In the genomic region with DNA sequence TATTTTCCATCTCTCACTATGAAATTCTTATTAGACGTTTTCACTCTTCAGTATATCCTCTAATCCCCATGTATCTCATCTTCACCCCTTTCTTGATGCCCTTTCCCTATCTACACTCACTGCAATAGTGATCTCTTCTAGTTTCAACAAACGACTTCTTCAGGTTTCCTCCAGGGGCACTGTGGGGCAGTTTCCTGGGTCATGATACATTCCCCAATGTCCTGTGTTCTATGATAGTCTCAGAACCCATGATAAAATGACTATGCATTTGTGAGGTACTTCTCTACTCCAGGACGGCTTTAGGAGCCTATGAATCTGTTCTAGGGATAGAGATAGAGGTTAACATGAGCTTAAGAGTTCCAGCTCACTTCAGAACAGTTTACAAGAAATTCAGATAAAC, we compare ENCODE assay signal across 8 cellular contexts.
DNase-seq lines count a peak whose midpoint lies in the region; ATAC-seq lines count a peak whose summit lies in the region.

No MANE protein-coding gene starts in this region.

- ATAC-seq in HG02798 (IDR thresholded peaks at IDR 0.05; ENCODE audit: poor library complexity, unreplicated experiment) (no peak), GM19397 (IDR thresholded peaks at IDR 0.05; ENCODE audit: unreplicated experiment) (no peak)

- DNase-seq in D341Med (ENCODE audit: low spot score): peak; percentile 55
- DNase-seq in HCEC 1CT: peak; percentile 28
- peak; percentile 29 for DNase-seq in RPMI7951 (ENCODE audit: low read depth)
- DNase-seq in glomerular visceral epithelial cell (ENCODE audit: extremely low spot score): peak; percentile 21
- no peak for DNase-seq in Ammon's horn (ENCODE audit: low spot score)
- DNase-seq in NCI-H2196 (lab: John Stamatoyannopoulos, UW; ENCODE audit: unreplicated experiment): no peak

Comparison
In these comparisons a context has a peak if more than half of its experiments do, and no peak if none do; other contexts are left out.
1. DNase-seq: peak in D341Med (single experiment), HCEC 1CT (single experiment), RPMI7951 (single experiment) and glomerular visceral epithelial cell (single experiment); none in Ammon's horn (single experiment) and NCI-H2196 (single experiment).